ENCODE assay signal across 29 cellular contexts in the genomic region with DNA sequence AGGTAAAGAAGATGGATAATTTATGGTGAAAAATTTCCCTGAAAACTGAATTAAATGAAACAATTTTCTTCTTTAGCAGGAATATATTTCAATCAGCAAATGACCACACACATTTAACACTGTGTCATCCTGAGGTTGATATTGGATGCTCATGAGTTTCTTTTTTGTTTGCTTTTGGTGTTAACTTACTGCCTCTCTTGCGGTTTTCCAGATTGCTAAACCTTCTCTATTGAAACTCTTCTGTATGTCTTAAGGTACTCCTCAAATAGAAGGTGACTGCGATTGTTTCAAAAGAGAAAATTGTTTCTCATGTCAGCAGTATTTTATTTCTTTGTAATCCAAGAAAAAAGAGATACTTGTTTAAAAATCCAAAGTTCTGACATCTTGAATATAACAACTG.
"Had no signal": no experiment of that assay in that cellular context is flagged by ENCODE, and none has a peak within 500 bp of the region (broad histone marks: within the 10 kb centered on the region; RNA-seq: fewer than 3 reads in every experiment).

No MANE protein-coding gene starts in this region.

- FAIRE-seq: colon, endometrium, kidney had no signal

- H3K4me3 ChIP-seq: coronary artery, dorsolateral prefrontal cortex, esophagus squamous epithelium, gastrocnemius medialis, heart right ventricle, left lung, lower lobe of right lung, mucosa of descending colon had no signal

- ATAC-seq: esophagus mucosa; gastrocnemius medialis; heart right ventricle; left colon; left lung; left ventricle myocardium superior; lower lobe of right lung; mucosa of descending colon; naive thymus-derived CD8-positive, alpha-beta T cell had no signal

- DNase-seq: dermis blood vessel endothelial cell; dorsolateral prefrontal cortex; effector CD4-positive, alpha-beta T cell; effector memory CD4-positive, alpha-beta T cell; erythroblast; esophagus squamous epithelium; foreskin fibroblast; foreskin melanocyte; gastrocnemius medialis; glutamatergic neuron; head of caudate nucleus; heart right ventricle; hippocampal formation; islet precursor cell; kidney; kidney glomerular epithelial cell; left colon; left lung; left ventricle myocardium superior; lower lobe of right lung; mesenchymal stem cell; mucosa of descending colon; naive B cell; naive thymus-derived CD8-positive, alpha-beta T cell had no signal

- H3K27ac ChIP-seq: coronary artery, dorsolateral prefrontal cortex, epithelial cell of prostate, esophagus squamous epithelium, gastrocnemius medialis, heart right ventricle, left lung, lower lobe of right lung had no signal

- H3K36me3 ChIP-seq: esophagus squamous epithelium, gastrocnemius medialis, heart right ventricle, left lung, lower lobe of right lung had no signal

- H3K27me3 ChIP-seq: dorsolateral prefrontal cortex, esophagus squamous epithelium, gastrocnemius medialis, heart right ventricle, left lung had no signal

- H3K4me1 ChIP-seq: esophagus squamous epithelium, gastrocnemius medialis, heart right ventricle, left lung, lower lobe of right lung had no signal

- H3K9me3 ChIP-seq: gastrocnemius medialis, lower lobe of right lung had no signal
